Comparison of ENCODE assay signal across 8 cellular contexts in genomic region chr10:4344544-4344994, GRCh38.
DNase-seq lines count a peak whose midpoint lies in the region; ATAC-seq, FAIRE-seq and TF ChIP-seq lines count a peak whose summit lies in the region.

No MANE protein-coding gene starts in this region.

- no peak for TF ChIP-seq CTCF in GM10266 (IDR thresholded peaks at IDR 0.05; ENCODE audit: control insufficient read depth, insufficient read depth, low read depth, missing control alignments)
- TF ChIP-seq CTCF in spleen (IDR thresholded peaks at IDR 0.05 in 8 of 11, conservative IDR thresholded peaks at IDR 0.05 in 3 of 11), result no peak
- TF ChIP-seq CTCF in D721Med (IDR thresholded peaks at IDR 0.05; ENCODE audit: insufficient read depth, missing control alignments), result no peak

- no peak overlapping the region for H3K4me3 ChIP-seq in skin epidermis
- no peak overlapping the region for H3K4me3 ChIP-seq in spleen

- no peaks in the 10 kb centered on the region for H3K27me3 ChIP-seq in spleen (replicated peaks in 1 of 7)

- no peaks in the 10 kb centered on the region for H3K9me3 ChIP-seq in spleen

- peak; percentile 21 for DNase-seq in HPDE6-E6E7 (ENCODE audit: extremely low spot score)
- peak; percentile 42 to 63 for DNase-seq in activated CD4-positive, alpha-beta T cell treated with anti-CD3 and anti-CD28 coated beads, Interleukin-2, amount 50 U/mL, for 48 hours
- peak; percentile 88 for DNase-seq in glomerular visceral epithelial cell (ENCODE audit: extremely low spot score)
- DNase-seq in GM10266 (ENCODE audit: extremely low spot score), result no peak
- no peak for DNase-seq in spleen
- DNase-seq in D721Med (ENCODE audit: insufficient read length, low spot score), result no peak

- ATAC-seq in HG02763 (IDR thresholded peaks at IDR 0.05; ENCODE audit: unreplicated experiment), result no peak

- H3K27ac ChIP-seq in skin epidermis (peak overlapping the region in 11 of 21 experiments; percentile 4 to 75 (median 62)), spleen (no peak overlapping the region)

- H3K4me1 ChIP-seq in spleen, result no peaks in the 10 kb centered on the region

- intact Hi-C loops in spleen (cut with DNase I; ENCODE audit: low total_unique reads), result no loop called here

- 70 to 83% (median 76%) methylated on average over 10 of the region's 10 CpGs for WGBS in spleen, 5 donors

- TF ChIP-seq POLR2A in spleen (IDR thresholded peaks at IDR 0.05), result no peak

- no peak for FAIRE-seq in D721Med (lab: Jason Lieb, UNC)

- H3K36me3 ChIP-seq in spleen, result no peaks in the 10 kb centered on the region

Comparison
In these comparisons a context has a peak if more than half of its experiments do, and no peak if none do; other contexts are left out.
1. DNase-seq: peak in HPDE6-E6E7 (single experiment), activated CD4-positive, alpha-beta T cell treated with anti-CD3 and anti-CD28 coated beads, Interleukin-2, amount 50 U/mL, for 48 hours (2 of 2) and glomerular visceral epithelial cell (single experiment); none in GM10266 (single experiment), spleen (single experiment) and D721Med (single experiment).
2. H3K27ac ChIP-seq: peak in skin epidermis (11 of 21); none in spleen (0 of 8).